In the genomic region with DNA sequence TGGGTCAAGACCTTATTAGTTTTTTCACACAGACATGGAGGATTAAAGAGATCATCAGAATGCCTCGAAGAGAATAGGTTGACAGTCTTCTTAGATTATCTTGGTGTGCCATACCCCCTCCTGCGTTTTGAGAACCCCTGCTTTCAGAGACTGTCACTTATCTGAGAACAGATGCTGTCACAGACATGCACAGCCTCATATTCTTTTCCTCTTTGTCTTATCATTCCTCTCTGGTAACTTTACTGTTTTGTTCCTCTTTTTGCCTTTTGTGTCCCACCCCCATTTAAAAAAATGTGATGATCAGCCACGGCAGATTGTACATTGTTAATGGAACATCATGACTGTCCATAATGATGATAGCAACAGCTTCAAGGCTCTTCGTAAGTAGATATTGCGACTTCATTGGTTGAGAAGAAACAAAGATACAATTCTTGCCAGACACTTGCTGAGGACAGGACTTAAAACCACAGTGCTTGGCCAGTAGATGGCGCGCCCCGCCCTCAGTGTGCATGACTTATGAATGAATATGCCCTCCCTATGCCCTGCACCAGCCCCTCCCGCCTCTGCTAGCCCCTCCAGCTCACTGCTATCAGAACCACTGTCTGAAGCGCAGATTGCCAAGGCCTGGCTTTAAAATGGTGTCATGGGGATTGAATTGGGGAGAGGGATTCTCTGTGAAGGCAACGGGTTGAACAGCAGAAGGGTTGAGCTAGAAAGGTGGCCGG, we compare ENCODE assay signal across 8 cellular contexts. TPM values are rescaled to one million over a fixed set of nuclear protein-coding genes. Genes with fewer than 3 reads are reported as not detected.
DNase-seq lines count a peak whose midpoint lies in the region; ATAC-seq and TF ChIP-seq lines count a peak whose summit lies in the region.

No MANE protein-coding gene starts in this region.

- peak overlapping the region; percentile 63 to 93 (median 86) for H3K27ac Mint-ChIP-seq in naive thymus-derived CD8-positive, alpha-beta T cell
- H3K27ac Mint-ChIP-seq in stimulated activated effector memory CD8-positive, alpha-beta T cell treated with anti-CD3 and anti-CD28 coated beads, Interleukin-12 subunit alpha, Interleukin-12 subunit beta, amount 100 ng/mL, for 72 hours = peak overlapping the region; percentile 61

- H3K4me1 ChIP-seq in KMS-11 (ENCODE audit: low read depth, poor library complexity, severe bottlenecking) = peaks cover 28% of the 10 kb centered on the region
- H3K4me1 ChIP-seq in PC-9 (replicated peaks; ENCODE audit: insufficient read depth) = peaks cover 33% of the 10 kb centered on the region

- CTCF ChIA-PET in PC-9 (lab: Charles Lee) = interaction anchor here (0.6 to 1.7 kb wide), 8 partner anchors 10 to 451 kb away, joined by 3 to 9 read pairs (median 4); a partner anchor contains a TSS

- H3K27ac ChIP-seq in KMS-11 = no peak overlapping the region
- H3K27ac ChIP-seq in PC-9 = no peak overlapping the region

- no peaks in the 10 kb centered on the region for H3K9me2 ChIP-seq in PC-9 (ENCODE audit: insufficient read depth)

- ATAC-seq in GM18520 (IDR thresholded peaks at IDR 0.05; ENCODE audit: unreplicated experiment) = peak; percentile 25
- peak; percentile 31 to 41 for ATAC-seq in naive thymus-derived CD8-positive, alpha-beta T cell
- ATAC-seq in stimulated activated effector memory CD8-positive, alpha-beta T cell treated with anti-CD3 and anti-CD28 coated beads, Interleukin-12 subunit alpha, Interleukin-12 subunit beta, amount 100 ng/mL, for 72 hours = peak; percentile 65

- no peaks in the 10 kb centered on the region for H3K36me3 ChIP-seq in KMS-11 (ENCODE audit: insufficient read depth)
- no peaks in the 10 kb centered on the region for H3K36me3 ChIP-seq in PC-9 (ENCODE audit: low read depth)

- H3K4me1 Mint-ChIP-seq in naive thymus-derived CD8-positive, alpha-beta T cell = peaks cover 16 to 30% (median 28%) of the 10 kb centered on the region in 4 donors
- peaks cover 17% of the 10 kb centered on the region for H3K4me1 Mint-ChIP-seq in stimulated activated effector memory CD8-positive, alpha-beta T cell treated with anti-CD3 and anti-CD28 coated beads, Interleukin-12 subunit alpha, Interleukin-12 subunit beta, amount 100 ng/mL, for 72 hours

- peak overlapping the region; percentile 47 for H3K4me2 ChIP-seq in KMS-11
- peak overlapping the region; percentile 48 for H3K4me2 ChIP-seq in PC-9

- no peaks in the 10 kb centered on the region for H3K27me3 Mint-ChIP-seq in naive thymus-derived CD8-positive, alpha-beta T cell

- no TSS peak for BruUV-seq in PC-9 (replicated peaks; lab: Mats Ljungman, UMichigan)

- H2AFZ ChIP-seq in KMS-11 (ENCODE audit: low read depth) = peak overlapping the region; percentile 38; the same call in 1 of the 2 replicates
- H2AFZ ChIP-seq in PC-9 = no peak overlapping the region

- peak overlapping the region; percentile 47 to 88 (median 71) for H3K4me3 Mint-ChIP-seq in naive thymus-derived CD8-positive, alpha-beta T cell
- H3K4me3 Mint-ChIP-seq in stimulated activated effector memory CD8-positive, alpha-beta T cell treated with anti-CD3 and anti-CD28 coated beads, Interleukin-12 subunit alpha, Interleukin-12 subunit beta, amount 100 ng/mL, for 72 hours = peak overlapping the region; percentile 43

- H3K79me2 ChIP-seq in KMS-11 (ENCODE audit: insufficient read depth, low read depth) = peaks cover 19% of the 10 kb centered on the region; the same call in 1 of the 2 replicates
- H3K79me2 ChIP-seq in PC-9 (ENCODE audit: low read depth) = no peaks in the 10 kb centered on the region

- H3K9me3 Mint-ChIP-seq in naive thymus-derived CD8-positive, alpha-beta T cell = no peaks in the 10 kb centered on the region
- H3K9me3 Mint-ChIP-seq in stimulated activated effector memory CD8-positive, alpha-beta T cell treated with anti-CD3 and anti-CD28 coated beads, Interleukin-12 subunit alpha, Interleukin-12 subunit beta, amount 100 ng/mL, for 72 hours = no peaks in the 10 kb centered on the region

- POLR2A ChIA-PET in PC-9 (lab: Charles Lee; ENCODE audit: unreplicated experiment) = no interaction called here
- POLR2A ChIA-PET in naive thymus-derived CD8-positive, alpha-beta T cell (lab: Charles Lee) = interaction anchor here (0.6 to 9.1 kb wide), 10 partner anchors 10 to 323 kb away, joined by 3 to 240 read pairs (median 4); a partner anchor contains a TSS

- peak; percentile 75 for TF ChIP-seq CTCF in KMS-11 (conservative IDR thresholded peaks at IDR 0.05; ENCODE audit: low read depth, low read length)
- peak; percentile 88 for TF ChIP-seq CTCF in PC-9 (conservative IDR thresholded peaks at IDR 0.05)
- TF ChIP-seq CTCF in epithelial cell of proximal tubule (conservative IDR thresholded peaks at IDR 0.05; ENCODE audit: low read depth, low read length) = peak; percentile 94

- no peaks in the 10 kb centered on the region for H3K9me3 ChIP-seq in PC-9 (ENCODE audit: insufficient read depth, low read depth)

- peak; percentile 89 for DNase-seq in A172 (ENCODE audit: low spot score)
- peak; percentile 64 to 78 for DNase-seq in PC-9
- peak; percentile 79 for DNase-seq in activated T-cell treated with anti-CD3 and anti-CD28 coated beads for 24 hours (ENCODE audit: low read depth)
- DNase-seq in epithelial cell of proximal tubule (ENCODE audit: low read depth) = no peak
- DNase-seq in naive thymus-derived CD8-positive, alpha-beta T cell = peak; percentile 80 to 94 (median 85)
- DNase-seq in stimulated activated effector memory CD8-positive, alpha-beta T cell treated with anti-CD3 and anti-CD28 coated beads, Interleukin-12 subunit alpha, Interleukin-12 subunit beta, amount 100 ng/mL, for 72 hours (ENCODE audit: low spot score in 2 of 2) = peak; percentile 72 to 90

- H3K27me3 ChIP-seq in KMS-11 (ENCODE audit: insufficient read depth, low read depth) = no peaks in the 10 kb centered on the region
- no peaks in the 10 kb centered on the region for H3K27me3 ChIP-seq in PC-9 (ENCODE audit: insufficient read depth, low read depth)

- H3K4me3 ChIP-seq in KMS-11 (IDR thresholded peaks at IDR 0.05; ENCODE audit: insufficient read depth, low read depth, low read length) = no peak overlapping the region
- no peak overlapping the region for H3K4me3 ChIP-seq in PC-9
- H3K4me3 ChIP-seq in epithelial cell of proximal tubule (ENCODE audit: low read depth, low read length) = peak overlapping the region; percentile 34

- H3K9ac ChIP-seq in KMS-11 = no peak overlapping the region

- H3K36me3 Mint-ChIP-seq in naive thymus-derived CD8-positive, alpha-beta T cell = peaks cover 0 to 2% (median 0%) of the 10 kb centered on the region in 3 donors
- peaks cover 9% of the 10 kb centered on the region for H3K36me3 Mint-ChIP-seq in stimulated activated effector memory CD8-positive, alpha-beta T cell treated with anti-CD3 and anti-CD28 coated beads, Interleukin-12 subunit alpha, Interleukin-12 subunit beta, amount 100 ng/mL, for 72 hours

- H3F3A ChIP-seq in PC-9 (ENCODE audit: insufficient read depth, low read depth) = peaks cover 36% of the 10 kb centered on the region; the same call in 1 of the 2 replicates

- H4K20me1 ChIP-seq in KMS-11 (ENCODE audit: insufficient read depth) = no peaks in the 10 kb centered on the region
- H4K20me1 ChIP-seq in PC-9 (ENCODE audit: insufficient read depth) = no peaks in the 10 kb centered on the region

- intact Hi-C loops in PC-9 (cut with micrococcal nuclease; ENCODE audit: unreplicated experiment) = loop anchor here (1.0 to 5.0 kb wide), 4 partner anchors 315 to 404 kb away; a partner anchor contains a TSS

RNA-seq across cellular contexts. Expression of a gene that starts 2.6 kb away (rescaled TPM):
- 2.0 and 2.7 TPM in 2 replicates for total RNA-seq in A172 (2014; rRNA removed; shearing (Covaris generic))
- total RNA-seq in PC-9 (2021) = 6.0 and 7.1 TPM in 2 replicates
- total RNA-seq in epithelial cell of proximal tubule = 11.3 and 18.4 TPM in 2 replicates
- total RNA-seq in naive thymus-derived CD8-positive, alpha-beta T cell = 100 to 1,000 TPM; 128 to 133 TPM
- 100 to 1,000 TPM; 119 to 159 (median 125) TPM for polyA plus RNA-seq in naive thymus-derived CD8-positive, alpha-beta T cell

RNA-seq across cellular contexts. Expression of a gene that starts 8.1 kb away (rescaled TPM):
- total RNA-seq in A172 (2014; rRNA removed; shearing (Covaris generic)) = 58.1 and 59.4 TPM in 2 replicates
- total RNA-seq in PC-9 (2021) (46.8 and 80.5 TPM in 2 replicates), epithelial cell of proximal tubule (20.2 and 44.1 TPM in 2 replicates)
- total RNA-seq in naive thymus-derived CD8-positive, alpha-beta T cell = 10 to 100 TPM; 44.6 to 45.4 TPM
- 10 to 100 TPM; 32.0 to 33.0 (median 32.5) TPM for polyA plus RNA-seq in naive thymus-derived CD8-positive, alpha-beta T cell
